ENCODE assay signal across 27 cellular contexts in the genomic region with DNA sequence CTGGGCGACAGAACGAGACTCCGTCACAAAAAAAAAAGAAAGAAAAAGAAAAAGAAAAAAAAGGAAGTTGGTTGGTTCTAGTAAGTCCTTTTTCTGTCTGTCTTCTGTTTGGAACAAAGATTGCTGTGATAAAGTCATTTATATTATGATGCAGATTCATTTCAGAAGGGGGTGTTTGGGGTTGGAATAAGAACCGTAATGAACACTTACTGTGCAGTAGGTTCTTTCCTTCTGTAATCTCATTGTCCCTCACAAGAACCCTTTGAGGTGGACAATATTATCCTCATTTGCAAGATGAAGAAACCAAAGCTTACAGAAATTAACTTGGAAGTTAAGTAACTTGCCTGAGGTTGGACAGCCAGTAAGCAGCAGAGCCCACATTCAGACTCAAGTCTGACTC. TPM values are rescaled to one million over a fixed set of nuclear protein-coding genes. Genes with fewer than 3 reads are reported as not detected.
"Had no signal": no experiment of that assay in that cellular context is flagged by ENCODE, and none has a peak within 500 bp of the region (broad histone marks: within the 10 kb centered on the region; RNA-seq: fewer than 3 reads in every experiment).

No MANE protein-coding gene starts in this region.

- H3K4me3 ChIP-seq: ascending aorta, coronary artery, esophagus muscularis mucosa, gastroesophageal sphincter, heart right ventricle, left lung, neural progenitor cell, psoas muscle, tibial artery, vagina had no signal

- H3K9me3 ChIP-seq: ascending aorta, esophagus muscularis mucosa, gastroesophageal sphincter, heart right ventricle, left lung, psoas muscle, tibial artery, vagina had no signal

- H3K27ac Mint-ChIP-seq: activated CD4-positive, alpha-beta T cell treated with anti-CD3 and anti-CD28 coated beads, Interleukin-2, amount 10 ng/mL, durations not matched to agents 24 days and 14 days; activated CD8-positive, alpha-beta T cell treated with anti-CD3 and anti-CD28 coated beads for 36 hours; activated naive CD4-positive, alpha-beta T cell treated with anti-CD3 and anti-CD28 coated beads, Interleukin-2, amount 10 ng/mL, durations not matched to agents 7 days and 5 days; activated naive CD8-positive, alpha-beta T cell treated with anti-CD3 and anti-CD28 coated beads, Interleukin-2, amount 50 U/mL, for 24 hours; activated T-cell treated with anti-CD3 and anti-CD28 coated beads, Interleukin-2, amount 50 U/mL, for 24 hours; activated T-helper 2 cell treated with anti-CD3 and anti-CD28 coated beads, Interferon-gamma antibody, Interleukin-2, Interleukin-4, amounts not matched to agents 10 μg/mL and 5 μg/mL and 100 μg/mL, durations not matched to agents 14 hours and 24 hours and 36 hours; memory B cell; neural progenitor cell; T-helper 2 cell treated with Interferon-gamma antibody and Interleukin-4, amounts not matched to agents 5 μg/mL and 100 μg/mL, for 36 hours had no signal

- H3K36me3 Mint-ChIP-seq: neural progenitor cell had no signal

- H3K4me1 ChIP-seq: ascending aorta, neural progenitor cell had no signal

- H3K9me3 Mint-ChIP-seq: activated CD4-positive, alpha-beta T cell treated with anti-CD3 and anti-CD28 coated beads, Interleukin-2, amount 10 ng/mL, durations not matched to agents 24 days and 14 days; activated CD8-positive, alpha-beta T cell treated with anti-CD3 and anti-CD28 coated beads for 36 hours; activated naive CD4-positive, alpha-beta T cell treated with anti-CD3 and anti-CD28 coated beads, Interleukin-2, amount 10 ng/mL, durations not matched to agents 7 days and 5 days; activated naive CD8-positive, alpha-beta T cell treated with anti-CD3 and anti-CD28 coated beads, Interleukin-2, amount 50 U/mL, for 24 hours; activated T-cell treated with anti-CD3 and anti-CD28 coated beads, Interleukin-2, amount 50 U/mL, for 24 hours; activated T-helper 2 cell treated with anti-CD3 and anti-CD28 coated beads, Interferon-gamma antibody, Interleukin-2, Interleukin-4, amounts not matched to agents 10 μg/mL and 5 μg/mL and 100 μg/mL, durations not matched to agents 14 hours and 24 hours and 36 hours; memory B cell; neural progenitor cell; T-helper 2 cell treated with Interferon-gamma antibody and Interleukin-4, amounts not matched to agents 5 μg/mL and 100 μg/mL, for 36 hours had no signal

- H3K36me3 ChIP-seq: ascending aorta, gastroesophageal sphincter, neural progenitor cell, tibial artery, vagina had no signal

- H3K4me3 Mint-ChIP-seq: activated CD4-positive, alpha-beta T cell treated with anti-CD3 and anti-CD28 coated beads, Interleukin-2, amount 10 ng/mL, durations not matched to agents 24 days and 14 days; activated CD8-positive, alpha-beta T cell treated with anti-CD3 and anti-CD28 coated beads for 36 hours; activated naive CD4-positive, alpha-beta T cell treated with anti-CD3 and anti-CD28 coated beads, Interleukin-2, amount 10 ng/mL, durations not matched to agents 7 days and 5 days; activated naive CD8-positive, alpha-beta T cell treated with anti-CD3 and anti-CD28 coated beads, Interleukin-2, amount 50 U/mL, for 24 hours; activated T-cell treated with anti-CD3 and anti-CD28 coated beads, Interleukin-2, amount 50 U/mL, for 24 hours; memory B cell; neural progenitor cell; T-helper 2 cell treated with Interferon-gamma antibody and Interleukin-4, amounts not matched to agents 5 μg/mL and 100 μg/mL, for 36 hours had no signal

- DNase-seq: activated CD4-positive, alpha-beta T cell treated with anti-CD3 and anti-CD28 coated beads, Interleukin-2, amount 10 ng/mL, durations not matched to agents 24 days and 14 days; activated CD8-positive, alpha-beta T cell treated with anti-CD3 and anti-CD28 coated beads for 36 hours; activated naive CD4-positive, alpha-beta T cell treated with anti-CD3 and anti-CD28 coated beads, Interleukin-2, amount 10 ng/mL, durations not matched to agents 7 days and 5 days; activated naive CD8-positive, alpha-beta T cell treated with anti-CD3 and anti-CD28 coated beads, Interleukin-2, amount 50 U/mL, for 24 hours; activated T-cell treated with anti-CD3 and anti-CD28 coated beads, Interleukin-2, amount 50 U/mL, for 24 hours; effector CD8-positive, alpha-beta T cell; heart right ventricle; left lung; psoas muscle; right cardiac atrium; stimulated activated naive CD8-positive, alpha-beta T cell treated with anti-CD3 and anti-CD28 coated beads, Interleukin-15, Interleukin-2, amounts not matched to agents 100 U/mL and 50 U/mL, for 24 hours; substantia nigra; tibial artery had no signal

- H3K27ac ChIP-seq: ascending aorta, esophagus muscularis mucosa, gastroesophageal sphincter, neural progenitor cell, psoas muscle, tibial artery, vagina had no signal

- ATAC-seq: activated CD8-positive, alpha-beta T cell treated with anti-CD3 and anti-CD28 coated beads for 36 hours; activated naive CD8-positive, alpha-beta T cell treated with anti-CD3 and anti-CD28 coated beads, Interleukin-2, amount 50 U/mL, for 24 hours; gastroesophageal sphincter; heart right ventricle; left lung; psoas muscle; right cardiac atrium; stimulated activated naive CD8-positive, alpha-beta T cell treated with anti-CD3 and anti-CD28 coated beads, Interleukin-15, Interleukin-2, amounts not matched to agents 100 U/mL and 50 U/mL, for 24 hours had no signal

- H3K4me1 Mint-ChIP-seq: neural progenitor cell had no signal

- H3K27me3 Mint-ChIP-seq: activated CD4-positive, alpha-beta T cell treated with anti-CD3 and anti-CD28 coated beads, Interleukin-2, amount 10 ng/mL, durations not matched to agents 24 days and 14 days; activated CD8-positive, alpha-beta T cell treated with anti-CD3 and anti-CD28 coated beads for 36 hours; activated naive CD4-positive, alpha-beta T cell treated with anti-CD3 and anti-CD28 coated beads, Interleukin-2, amount 10 ng/mL, durations not matched to agents 7 days and 5 days; activated naive CD8-positive, alpha-beta T cell treated with anti-CD3 and anti-CD28 coated beads, Interleukin-2, amount 50 U/mL, for 24 hours; activated T-cell treated with anti-CD3 and anti-CD28 coated beads, Interleukin-2, amount 50 U/mL, for 24 hours; memory B cell had no signal

- H3K27me3 ChIP-seq: ascending aorta, esophagus muscularis mucosa, gastroesophageal sphincter, heart right ventricle, left lung, neural progenitor cell, tibial artery, vagina had no signal

RNA-seq across cellular contexts. Expression of gene GLTPD2, which starts 54.7 kb away (rescaled TPM):
- total RNA-seq: activated CD4-positive, alpha-beta T cell treated with anti-CD3 and anti-CD28 coated beads, Interleukin-2, amount 10 ng/mL, durations not matched to agents 24 days and 14 days; activated CD8-positive, alpha-beta T cell treated with anti-CD3 and anti-CD28 coated beads for 36 hours; activated T-helper 2 cell treated with anti-CD3 and anti-CD28 coated beads, Interferon-gamma antibody, Interleukin-2, Interleukin-4, amounts not matched to agents 10 μg/mL and 5 μg/mL and 100 μg/mL, durations not matched to agents 14 hours and 24 hours and 36 hours; ascending aorta; endothelial cell of umbilical vein; esophagus muscularis mucosa; gastroesophageal sphincter; kidney epithelial cell; left lung; mononuclear cell; osteocyte; psoas muscle; right cardiac atrium; skeletal muscle tissue; vagina had no signal
